Comparison of ENCODE assay signal across 8 cellular contexts in genomic region chr16:8963010-8963824, GRCh38. TPM values are rescaled to one million over a fixed set of nuclear protein-coding genes. Genes with fewer than 3 reads are reported as not detected.
A peak's percentile ranks its signal among the peaks of the same experiment; 100 is the strongest.
DNase-seq lines count a peak whose midpoint lies in the region; ATAC-seq and TF ChIP-seq lines count a peak whose summit lies in the region.

No MANE protein-coding gene starts in this region.

- ATAC-seq in GM19324 (IDR thresholded peaks at IDR 0.05; ENCODE audit: low FRiP score, unreplicated experiment) (peak; percentile 15), natural killer cell (peak in 1 of 3 donors; percentile 1), HG03139 (IDR thresholded peaks at IDR 0.05; ENCODE audit: unreplicated experiment) (no peak), GM21367 (IDR thresholded peaks at IDR 0.05; ENCODE audit: unreplicated experiment) (no peak)

- peak overlapping the region in 16 of 59 donors; percentile 5 to 84 (median 60) for H3K27ac ChIP-seq in dorsolateral prefrontal cortex

- H3K4me3 Mint-ChIP-seq in natural killer cell = peak overlapping the region; percentile 96

- no peaks in the 10 kb centered on the region for H3K9me3 ChIP-seq in NT2/D1 (ENCODE audit: insufficient read depth, low read length)

- POLR2A ChIA-PET in AG04449 (lab: Yijun Ruan, JAX) = interaction anchor here (1.5 kb wide), 2 partner anchors 46 to 128 kb away, joined by 4 read pairs; partner anchors contain the start of gene HAPSTR1

- peak overlapping the region; percentile 84 to 89 for H3K27ac Mint-ChIP-seq in natural killer cell

- peaks cover 17% of the 10 kb centered on the region for H3K4me1 ChIP-seq in NT2/D1 (ENCODE audit: insufficient read depth, insufficient read length)

- peaks cover 43 to 51% of the 10 kb centered on the region in 2 donors for H3K4me1 Mint-ChIP-seq in natural killer cell

- H3K27me3 ChIP-seq in NT2/D1 (ENCODE audit: insufficient read depth, insufficient read length) = peaks cover 12% of the 10 kb centered on the region
- no peaks in the 10 kb centered on the region for H3K27me3 ChIP-seq in dorsolateral prefrontal cortex

- H3K36me3 Mint-ChIP-seq in natural killer cell = no peaks in the 10 kb centered on the region

- H3K4me3 ChIP-seq in AG04449 (ENCODE audit: low read depth, low read length) (peak overlapping the region; percentile 68), NT2/D1 (ENCODE audit: insufficient read length, low read depth) (peak overlapping the region; percentile 89), dorsolateral prefrontal cortex (peak overlapping the region; percentile 56 to 94 (median 79))

- DNase-seq in AG04449 (ENCODE audit: low read depth, low spot score) (no peak), NT2/D1 (ENCODE audit: low read depth, low spot score) (no peak), dorsolateral prefrontal cortex (no peak), natural killer cell (peak; percentile 24), NCI-H1694 treated with DMSO at 0.1 percent for 48 hours (lab: John Stamatoyannopoulos, UW) (no peak)

- intact Hi-C loops in dorsolateral prefrontal cortex (cut with DNase I) (loop anchor here (2.0 to 5.0 kb wide), 3 partner anchors 96 to 130 kb away; partner anchors contain the start of genes CARHSP1 (in 1 of the 2) and HAPSTR1 (in 1 of the 2)), natural killer cell (cut with micrococcal nuclease) (loop anchor here (5.0 to 10.0 kb wide), 3 partner anchors 48 to 166 kb away; partner anchors contain the start of genes HAPSTR1, PMM2 and TMEM186)

- H3K36me3 ChIP-seq in NT2/D1 (ENCODE audit: insufficient read depth, insufficient read length, low read length) = no peaks in the 10 kb centered on the region

- peak overlapping the region; percentile 93 for H3K9ac ChIP-seq in NT2/D1 (ENCODE audit: insufficient read length, low read depth)

- CTCF ChIA-PET in AG04449 (lab: Yijun Ruan, JAX) = interaction anchor here (1.1 kb wide), 1 partner anchor 10 kb away, joined by 7 read pairs; no protein-coding TSS in a partner anchor

- TF ChIP-seq CTCF in AG04449 (IDR thresholded peaks at IDR 0.05; ENCODE audit: insufficient read depth, low read length, missing control alignments) (no peak), dorsolateral prefrontal cortex (IDR thresholded peaks at IDR 0.05 in 54 of 56, conservative IDR thresholded peaks at IDR 0.05 in 2 of 56; ENCODE audit: low read depth in 1 of 56, partially characterized antibody in 56 of 56) (no peak), natural killer cell (IDR thresholded peaks at IDR 0.05) (no peak)

- H3K27me3 Mint-ChIP-seq in natural killer cell (ENCODE audit: low read depth in 2 of 2) = no peaks in the 10 kb centered on the region

- no peaks in the 10 kb centered on the region for H3K9me3 Mint-ChIP-seq in natural killer cell

RNA-seq across cellular contexts. Expression of gene USP7, which starts 0.5 kb away (rescaled TPM):
- total RNA-seq in dorsolateral prefrontal cortex = 100 to 1,000 TPM in 104 of 120 experiments, 10 to 100 TPM in 16; 82.3 to 157 (median 115) TPM
- total RNA-seq in natural killer cell = 100 to 1,000 TPM; 213 to 268 (median 236) TPM
